In genomic region chr10:1141701-1142100, GRCh38 we compare ENCODE assay signal across 29 cellular contexts.
"Had no signal": no experiment of that assay in that cellular context is flagged by ENCODE, and none has a peak within 500 bp of the region (broad histone marks: within the 10 kb centered on the region; RNA-seq: fewer than 3 reads in every experiment).

No MANE protein-coding gene starts in this region.

- H3K27ac Mint-ChIP-seq: activated CD4-positive, alpha-beta memory T cell treated with anti-CD3 and anti-CD28 coated beads for 36 hours; activated CD4-positive, alpha-beta T cell treated with anti-CD3 and anti-CD28 coated beads for 36 hours; activated CD4-positive, alpha-beta T cell treated with anti-CD3 and anti-CD28 coated beads, Interleukin-2, amount 10 ng/mL, durations not matched to agents 24 days and 14 days; activated CD8-positive, alpha-beta T cell treated with anti-CD3 and anti-CD28 coated beads, Interleukin-2, amount 10 ng/mL, durations not matched to agents 7 days and 5 days; activated naive CD4-positive, alpha-beta T cell treated with anti-CD3 and anti-CD28 coated beads, Interleukin-2, amount 10 ng/mL, durations not matched to agents 7 days and 5 days; activated naive CD4-positive, alpha-beta T cell treated with anti-CD3 and anti-CD28 coated beads, Interleukin-2, amount 50 U/mL, for 72 hours; activated naive CD8-positive, alpha-beta T cell treated with anti-CD3 and anti-CD28 coated beads, Interleukin-2, amount 10 ng/mL, durations not matched to agents 7 days and 5 days; activated T-cell treated with anti-CD3 and anti-CD28 coated beads, Interleukin-2, amount 50 U/mL, for 24 hours; activated T-cell treated with anti-CD3 and anti-CD28 coated beads, Interleukin-2, amount 50 U/mL, for 72 hours; brain had no signal

- H3K4me3 Mint-ChIP-seq: activated CD4-positive, alpha-beta memory T cell treated with anti-CD3 and anti-CD28 coated beads for 36 hours; activated CD4-positive, alpha-beta T cell treated with anti-CD3 and anti-CD28 coated beads for 36 hours; activated CD4-positive, alpha-beta T cell treated with anti-CD3 and anti-CD28 coated beads, Interleukin-2, amount 10 ng/mL, durations not matched to agents 24 days and 14 days; activated CD8-positive, alpha-beta T cell treated with anti-CD3 and anti-CD28 coated beads, Interleukin-2, amount 10 ng/mL, durations not matched to agents 7 days and 5 days; activated naive CD4-positive, alpha-beta T cell treated with anti-CD3 and anti-CD28 coated beads, Interleukin-2, amount 10 ng/mL, durations not matched to agents 7 days and 5 days; activated naive CD8-positive, alpha-beta T cell treated with anti-CD3 and anti-CD28 coated beads, Interleukin-2, amount 10 ng/mL, durations not matched to agents 7 days and 5 days; activated T-cell treated with anti-CD3 and anti-CD28 coated beads, Interleukin-2, amount 50 U/mL, for 24 hours; activated T-cell treated with anti-CD3 and anti-CD28 coated beads, Interleukin-2, amount 50 U/mL, for 72 hours; brain had no signal

- H3K4me3 ChIP-seq: ascending aorta, breast epithelium, cardiac muscle cell, gastrocnemius medialis, heart left ventricle had no signal

- H3K27ac ChIP-seq: ascending aorta, breast epithelium, cardiac muscle cell, foreskin keratinocyte, gastrocnemius medialis, heart left ventricle had no signal

- DNase-seq: activated CD4-positive, alpha-beta memory T cell treated with anti-CD3 and anti-CD28 coated beads for 36 hours; activated CD4-positive, alpha-beta T cell treated with anti-CD3 and anti-CD28 coated beads for 36 hours; activated CD4-positive, alpha-beta T cell treated with anti-CD3 and anti-CD28 coated beads, Interleukin-2, amount 10 ng/mL, durations not matched to agents 24 days and 14 days; activated CD4-positive, CD25-positive, alpha-beta regulatory T cell; activated CD4-positive, CD25-positive, alpha-beta regulatory T cell treated with anti-CD3 and anti-CD28 coated beads, Interleukin-2, amount 50 U/mL, for 72 hours; activated CD8-positive, alpha-beta T cell treated with anti-CD3 and anti-CD28 coated beads, Interleukin-2, amount 10 ng/mL, durations not matched to agents 7 days and 5 days; activated gamma-delta T cell; activated naive CD4-positive, alpha-beta T cell; activated naive CD4-positive, alpha-beta T cell treated with anti-CD3 and anti-CD28 coated beads, Interleukin-2, amount 10 ng/mL, durations not matched to agents 7 days and 5 days; activated naive CD8-positive, alpha-beta T cell treated with anti-CD3 and anti-CD28 coated beads, Interleukin-2, amount 10 ng/mL, durations not matched to agents 7 days and 5 days; activated T-cell treated with anti-CD3 and anti-CD28 coated beads for 4 hours; activated T-cell treated with anti-CD3 and anti-CD28 coated beads, Interleukin-2, amount 50 U/mL, for 24 hours; activated T-cell treated with anti-CD3 and anti-CD28 coated beads, Interleukin-2, amount 50 U/mL, for 72 hours; central memory CD4-positive, alpha-beta T cell; cerebellar nuclear complex; cortex of kidney; dermis blood vessel endothelial cell; effector CD8-positive, alpha-beta T cell; foreskin keratinocyte; gastrocnemius medialis; glutamatergic neuron; heart left ventricle; T-helper 2 cell had no signal

- ATAC-seq: activated CD4-positive, alpha-beta T cell treated with anti-CD3 and anti-CD28 coated beads for 36 hours; activated CD8-positive, alpha-beta T cell treated with anti-CD3 and anti-CD28 coated beads, Interleukin-2, amount 10 ng/mL, durations not matched to agents 7 days and 5 days; activated naive CD4-positive, alpha-beta T cell treated with anti-CD3 and anti-CD28 coated beads, Interleukin-2, amount 50 U/mL, for 72 hours; activated T-cell treated with anti-CD3 and anti-CD28 coated beads, Interleukin-2, amount 50 U/mL, for 72 hours; esophagus mucosa; foreskin keratinocyte; gastrocnemius medialis; heart left ventricle had no signal

- H3K36me3 ChIP-seq: ascending aorta, breast epithelium, cardiac muscle cell, gastrocnemius medialis, heart left ventricle had no signal

- H3K27me3 Mint-ChIP-seq: brain had no signal

- H3K27me3 ChIP-seq: ascending aorta, breast epithelium, cardiac muscle cell, foreskin keratinocyte, gastrocnemius medialis, heart left ventricle had no signal

- H3K4me1 ChIP-seq: ascending aorta, breast epithelium, foreskin keratinocyte, gastrocnemius medialis, heart left ventricle had no signal

- H3K4me1 Mint-ChIP-seq: activated CD4-positive, alpha-beta T cell treated with anti-CD3 and anti-CD28 coated beads for 36 hours; activated CD4-positive, alpha-beta T cell treated with anti-CD3 and anti-CD28 coated beads, Interleukin-2, amount 10 ng/mL, durations not matched to agents 24 days and 14 days; activated naive CD4-positive, alpha-beta T cell treated with anti-CD3 and anti-CD28 coated beads, Interleukin-2, amount 10 ng/mL, durations not matched to agents 7 days and 5 days; activated naive CD8-positive, alpha-beta T cell treated with anti-CD3 and anti-CD28 coated beads, Interleukin-2, amount 10 ng/mL, durations not matched to agents 7 days and 5 days; brain had no signal
